ENCODE assay signal across 22 cellular contexts in the genomic region with DNA sequence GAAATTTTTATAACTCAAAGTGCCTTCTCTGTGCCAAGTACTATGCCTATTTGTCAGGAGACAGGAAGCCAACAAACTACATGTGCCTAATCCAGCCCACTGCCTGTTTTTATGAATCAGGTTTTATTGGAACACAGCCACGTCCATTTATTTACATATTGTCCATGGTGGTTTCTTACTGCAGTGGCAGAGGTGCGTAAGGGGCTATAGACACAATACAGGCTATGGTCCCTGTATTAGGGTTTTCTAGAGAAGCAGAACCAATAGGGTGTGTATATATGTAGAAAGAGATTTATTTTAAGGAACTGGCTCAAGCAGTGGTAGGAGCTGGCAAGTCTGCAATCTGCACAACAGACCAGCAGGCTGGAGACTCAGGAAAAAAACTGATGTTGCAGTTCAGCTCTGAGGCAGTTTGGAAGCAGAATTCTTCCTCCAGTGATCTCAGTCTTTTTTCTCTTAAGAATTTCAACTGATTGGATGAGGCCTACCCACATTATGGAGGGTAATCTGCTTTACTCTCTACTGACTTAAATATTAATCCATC. TPM values are rescaled to one million over a fixed set of nuclear protein-coding genes. Genes with fewer than 3 reads are reported as not detected.
DNase-seq lines count a peak whose midpoint lies in the region; ATAC-seq and TF ChIP-seq lines count a peak whose summit lies in the region.
"Had no signal": no experiment of that assay in that cellular context is flagged by ENCODE, and none has a peak within 500 bp of the region (broad histone marks: within the 10 kb centered on the region; RNA-seq: fewer than 3 reads in every experiment).

No MANE protein-coding gene starts in this region.

- intact Hi-C loops in Caco-2 (cut with micrococcal nuclease; ENCODE audit: unreplicated experiment): no loop called here

- H3K4me2 ChIP-seq in BLaER1: peak overlapping the region; percentile 90

- H3K9me3 Mint-ChIP-seq in immature natural killer cell: no peaks in the 10 kb centered on the region
- H3K9me3 Mint-ChIP-seq in type B pancreatic cell: no peaks in the 10 kb centered on the region
- H3K9me3 Mint-ChIP-seq in Caco-2 (ENCODE audit: unreplicated experiment): no peaks in the 10 kb centered on the region
- H3K9me3 Mint-ChIP-seq: activated CD4-positive, alpha-beta memory T cell treated with anti-CD3 and anti-CD28 coated beads, Interleukin-2, amount 10 ng/mL, durations not matched to agents 7 days and 5 days; activated naive CD4-positive, alpha-beta T cell treated with anti-CD3 and anti-CD28 coated beads for 36 hours; nephron; stimulated activated naive CD8-positive, alpha-beta T cell treated with anti-CD3 and anti-CD28 coated beads, Interleukin-15, Interleukin-2, amounts not matched to agents 100 ng/mL and 50 ng/mL, for 24 hours had no signal

- BruUV-seq in Caco-2 (replicated peaks; lab: Mats Ljungman, UMichigan): no TSS peak

- peak; percentile 100 for DNase-seq in NCI-H1092 treated with DMSO at 0.1 percent for 48 hours (lab: John Stamatoyannopoulos, UW)
- DNase-seq in T-helper 17 cell: no peak
- DNase-seq in fibroblast of the aortic adventitia (ENCODE audit: low read depth): peak; percentile 23
- no peak for DNase-seq in EL
- DNase-seq in immature natural killer cell: no peak
- DNase-seq in type B pancreatic cell (ENCODE audit: extremely low spot score, unreplicated experiment): no peak
- DNase-seq in Caco-2: no peak
- DNase-seq: activated CD4-positive, alpha-beta memory T cell treated with anti-CD3 and anti-CD28 coated beads, Interleukin-2, amount 10 ng/mL, durations not matched to agents 7 days and 5 days; activated naive CD4-positive, alpha-beta T cell treated with anti-CD3 and anti-CD28 coated beads for 36 hours; activated T-cell treated with anti-CD3 and anti-CD28 coated beads, Interleukin-2, amount 50 U/mL, for 1 hour; foreskin fibroblast; GF-D8; H7; kidney glomerular epithelial cell; NCI-H774; SJCRH30 had no signal

- H3K9me3 ChIP-seq in BLaER1 (no peaks in the 10 kb centered on the region), T-helper 17 cell (ENCODE audit: control insufficient read depth, low read length, poor library complexity, severe bottlenecking) (no peaks in the 10 kb centered on the region), Caco-2 (no peaks in the 10 kb centered on the region)
- H3K9me3 ChIP-seq: SJCRH30 had no signal

- H3K4me3 Mint-ChIP-seq in T-helper 17 cell (no peak overlapping the region), immature natural killer cell (no peak overlapping the region), type B pancreatic cell (no peak overlapping the region), Caco-2 (ENCODE audit: unreplicated experiment) (no peak overlapping the region)
- H3K4me3 Mint-ChIP-seq: activated CD4-positive, alpha-beta memory T cell treated with anti-CD3 and anti-CD28 coated beads, Interleukin-2, amount 10 ng/mL, durations not matched to agents 7 days and 5 days; activated naive CD4-positive, alpha-beta T cell treated with anti-CD3 and anti-CD28 coated beads for 36 hours; nephron; stimulated activated naive CD8-positive, alpha-beta T cell treated with anti-CD3 and anti-CD28 coated beads, Interleukin-15, Interleukin-2, amounts not matched to agents 100 ng/mL and 50 ng/mL, for 24 hours had no signal

- H4K20me1 ChIP-seq in BLaER1: no peaks in the 10 kb centered on the region

- CTCF ChIA-PET in Caco-2 (lab: Charles Lee): no interaction called here

- POLR2A ChIA-PET in Caco-2 (lab: Charles Lee): no interaction called here

- H3K36me3 ChIP-seq in BLaER1: peaks cover 93% of the 10 kb centered on the region
- H3K36me3 ChIP-seq in Caco-2 (ENCODE audit: control insufficient read depth, insufficient read depth, low read length): no peaks in the 10 kb centered on the region; the same call in 1 of the 2 replicates

- peak overlapping the region; percentile 89 for H3K27ac ChIP-seq in BLaER1
- H3K27ac ChIP-seq: SJCRH30 had no signal

- H3K9ac ChIP-seq in BLaER1: peak overlapping the region; percentile 64

- H3K27ac Mint-ChIP-seq in T-helper 17 cell (peak overlapping the region; percentile 66), immature natural killer cell (no peak overlapping the region), type B pancreatic cell (no peak overlapping the region), Caco-2 (ENCODE audit: unreplicated experiment) (no peak overlapping the region)
- H3K27ac Mint-ChIP-seq: activated CD4-positive, alpha-beta memory T cell treated with anti-CD3 and anti-CD28 coated beads, Interleukin-2, amount 10 ng/mL, durations not matched to agents 7 days and 5 days; activated naive CD4-positive, alpha-beta T cell treated with anti-CD3 and anti-CD28 coated beads for 36 hours; nephron; stimulated activated naive CD8-positive, alpha-beta T cell treated with anti-CD3 and anti-CD28 coated beads, Interleukin-15, Interleukin-2, amounts not matched to agents 100 ng/mL and 50 ng/mL, for 24 hours had no signal

- no peak for ATAC-seq in T-helper 17 cell

- H3K36me3 Mint-ChIP-seq in T-helper 17 cell (ENCODE audit: low read depth): peaks cover 13% of the 10 kb centered on the region
- peaks cover 28 to 65% (median 38%) of the 10 kb centered on the region in 3 donors for H3K36me3 Mint-ChIP-seq in immature natural killer cell
- H3K36me3 Mint-ChIP-seq in type B pancreatic cell: peaks cover 14% of the 10 kb centered on the region
- peaks cover 25% of the 10 kb centered on the region for H3K36me3 Mint-ChIP-seq in Caco-2 (ENCODE audit: insufficient read depth, unreplicated experiment)

- H3K27me3 Mint-ChIP-seq in T-helper 17 cell (no peaks in the 10 kb centered on the region), immature natural killer cell (ENCODE audit: low read depth in 3 of 3) (peaks cover 0 to 2% (median 0%) of the 10 kb centered on the region in 3 donors), type B pancreatic cell (no peaks in the 10 kb centered on the region), Caco-2 (ENCODE audit: insufficient read depth, unreplicated experiment) (no peaks in the 10 kb centered on the region)
- H3K27me3 Mint-ChIP-seq: activated CD4-positive, alpha-beta memory T cell treated with anti-CD3 and anti-CD28 coated beads, Interleukin-2, amount 10 ng/mL, durations not matched to agents 7 days and 5 days; stimulated activated naive CD8-positive, alpha-beta T cell treated with anti-CD3 and anti-CD28 coated beads, Interleukin-15, Interleukin-2, amounts not matched to agents 100 ng/mL and 50 ng/mL, for 24 hours had no signal

- H3K4me1 Mint-ChIP-seq in T-helper 17 cell (peaks cover 7% of the 10 kb centered on the region), immature natural killer cell (peaks cover 0 to 3% of the 10 kb centered on the region in 2 donors), type B pancreatic cell (ENCODE audit: unreplicated experiment) (no peaks in the 10 kb centered on the region), Caco-2 (ENCODE audit: low read depth, unreplicated experiment) (no peaks in the 10 kb centered on the region)
- H3K4me1 Mint-ChIP-seq: activated CD4-positive, alpha-beta memory T cell treated with anti-CD3 and anti-CD28 coated beads, Interleukin-2, amount 10 ng/mL, durations not matched to agents 7 days and 5 days had no signal

- H3K27me3 ChIP-seq in BLaER1: no peaks in the 10 kb centered on the region
- H3K27me3 ChIP-seq in Caco-2 (replicated peaks; ENCODE audit: control insufficient read depth, insufficient read depth, low read length): no peaks in the 10 kb centered on the region
- H3K27me3 ChIP-seq: SJCRH30 had no signal

- TF ChIP-seq CTCF in fibroblast of the aortic adventitia (IDR thresholded peaks at IDR 0.05; ENCODE audit: insufficient read depth, low read length) (no peak), type B pancreatic cell (conservative IDR thresholded peaks at IDR 0.05) (no peak), Caco-2 (IDR thresholded peaks at IDR 0.05; ENCODE audit: insufficient read depth in 1 of 2, low read depth in 1 of 2, low read length in 1 of 2, severe bottlenecking in 1 of 2, unreplicated experiment in 1 of 2) (no peak)

- peak overlapping the region; percentile 42; the same call in 1 of the 2 replicates for H3K4me3 ChIP-seq in BLaER1
- no peak overlapping the region for H3K4me3 ChIP-seq in fibroblast of the aortic adventitia (ENCODE audit: low read depth, low read length)
- no peak overlapping the region for H3K4me3 ChIP-seq in Caco-2 (ENCODE audit: low read depth, low read length)
- H3K4me3 ChIP-seq: SJCRH30 had no signal

- H3K4me1 ChIP-seq in BLaER1: peaks cover 42% of the 10 kb centered on the region
- H3K4me1 ChIP-seq in Caco-2: no peaks in the 10 kb centered on the region
- H3K4me1 ChIP-seq: SJCRH30 had no signal

RNA-seq across cellular contexts. Expression of a gene that starts 15.4 kb away (rescaled TPM):
- total RNA-seq in T-helper 17 cell (10 to 100 TPM; 44.8 to 57.5 TPM), fibroblast of the aortic adventitia (ENCODE audit: low replicate concordance) (28.4 and 39.6 TPM in 2 replicates), type B pancreatic cell (ENCODE audit: low replicate concordance) (50.0 and 51.7 TPM in 2 replicates), Caco-2 (2022) (39.2 and 41.7 TPM in 2 replicates)
- polyA plus RNA-seq in immature natural killer cell: 100 to 1,000 TPM in 2 of 3 donors, 10 to 100 TPM in 1; 99.6 to 177 (median 133) TPM

RNA-seq across cellular contexts. Expression of a gene that starts 17.1 kb away (rescaled TPM):
- total RNA-seq in T-helper 17 cell (under 1 TPM in 1 of 2 donors, not detected in 1; 0.70 TPM), fibroblast of the aortic adventitia (ENCODE audit: low replicate concordance) (0.98 and 0.99 TPM in 2 replicates), type B pancreatic cell (ENCODE audit: low replicate concordance) (0.21 and 0.65 TPM in 2 replicates), Caco-2 (2022) (4.6 and 6.4 TPM in 2 replicates)
- polyA plus RNA-seq in immature natural killer cell: under 1 TPM in 1 of 3 donors, not detected in 2; 0.24 TPM
- total RNA-seq: chondrocyte; H7; skeletal muscle tissue; T-helper 1 cell treated with Interleukin-12 subunit alpha and Interleukin-12 subunit beta and Interleukin-4 antibody, amounts not matched to agents 30 ng/mL and 1 ng/mL, for 36 hours had no signal

RNA-seq across cellular contexts. Expression of a gene that starts 34.6 kb away (rescaled TPM):
- 1 to 10 TPM in 1 of 2 donors, not detected in 1; 1.3 TPM for total RNA-seq in T-helper 17 cell
- not detected in 2 replicates for total RNA-seq in fibroblast of the aortic adventitia (ENCODE audit: low replicate concordance)
- under 1 TPM; 0.09 to 0.31 (median 0.16) TPM for polyA plus RNA-seq in immature natural killer cell
- total RNA-seq in type B pancreatic cell (ENCODE audit: low replicate concordance): 1.5 and 2.4 TPM in 2 replicates
- 5.8 and 5.9 TPM in 2 replicates for total RNA-seq in Caco-2 (2022)

Comparison
In these comparisons a context has a peak if more than half of its experiments do, and no peak if none do; other contexts are left out.
1. DNase-seq: peak in NCI-H1092 treated with DMSO at 0.1 percent for 48 hours (single experiment) and fibroblast of the aortic adventitia (single experiment); none in T-helper 17 cell (0 of 3), EL (single experiment), immature natural killer cell (0 of 3), type B pancreatic cell (single experiment) and Caco-2 (0 of 2).